Comparison of ENCODE assay signal across 16 cellular contexts in genomic region chr3:32181370-32181769, GRCh38.
"Had no signal": no experiment of that assay in that cellular context is flagged by ENCODE, and none has a peak within 500 bp of the region (broad histone marks: within the 10 kb centered on the region; RNA-seq: fewer than 3 reads in every experiment).

No MANE protein-coding gene starts in this region.

- DNase-seq: activated CD4-positive, alpha-beta T cell treated with anti-CD3 and anti-CD28 coated beads, Interleukin-2, amount 50 U/mL, for 1 hour; activated CD4-positive, CD25-positive, alpha-beta regulatory T cell; activated naive CD4-positive, alpha-beta T cell treated with anti-CD3 and anti-CD28 coated beads, Interleukin-2, amount 10 ng/mL, durations not matched to agents 7 days and 5 days; activated T-cell treated with anti-CD3 and anti-CD28 coated beads for 4 hours; head of caudate nucleus; left colon; mammary epithelial cell; naive thymus-derived CD8-positive, alpha-beta T cell; occipital lobe; stimulated activated CD4-positive, alpha-beta T cell treated with anti-CD3 and anti-CD28 coated beads, Interleukin-4, amount 100 ng/mL, for 1 hour; stimulated activated CD8-positive, alpha-beta memory T cell treated with anti-CD3 and anti-CD28 coated beads, Interleukin-4, amount 100 ng/mL, for 48 hours had no signal

- H3K27ac Mint-ChIP-seq: activated naive CD4-positive, alpha-beta T cell treated with anti-CD3 and anti-CD28 coated beads, Interleukin-2, amount 10 ng/mL, durations not matched to agents 7 days and 5 days; activated T-helper 17 cell treated with anti-CD3 and anti-CD28 coated beads, Interleukin-2, amount 50 U/mL, for 72 hours; naive thymus-derived CD8-positive, alpha-beta T cell; stimulated activated naive CD8-positive, alpha-beta T cell treated with anti-CD3 and anti-CD28 coated beads, Interleukin-15, Interleukin-2, amounts not matched to agents 100 ng/mL and 50 ng/mL, for 24 hours had no signal

- H3K27ac ChIP-seq: foreskin keratinocyte had no signal

- H3K36me3 Mint-ChIP-seq: activated naive CD4-positive, alpha-beta T cell treated with anti-CD3 and anti-CD28 coated beads, Interleukin-2, amount 10 ng/mL, durations not matched to agents 7 days and 5 days; naive thymus-derived CD8-positive, alpha-beta T cell had no signal

- ATAC-seq: activated T-helper 17 cell treated with anti-CD3 and anti-CD28 coated beads, Interleukin-2, amount 50 U/mL, for 72 hours; left colon; naive thymus-derived CD8-positive, alpha-beta T cell had no signal

- H3K9me3 Mint-ChIP-seq: activated naive CD4-positive, alpha-beta T cell treated with anti-CD3 and anti-CD28 coated beads, Interleukin-2, amount 10 ng/mL, durations not matched to agents 7 days and 5 days; activated T-helper 17 cell treated with anti-CD3 and anti-CD28 coated beads, Interleukin-2, amount 50 U/mL, for 72 hours; naive thymus-derived CD8-positive, alpha-beta T cell; stimulated activated naive CD8-positive, alpha-beta T cell treated with anti-CD3 and anti-CD28 coated beads, Interleukin-15, Interleukin-2, amounts not matched to agents 100 ng/mL and 50 ng/mL, for 24 hours had no signal

- H3K4me3 Mint-ChIP-seq: activated naive CD4-positive, alpha-beta T cell treated with anti-CD3 and anti-CD28 coated beads, Interleukin-2, amount 10 ng/mL, durations not matched to agents 7 days and 5 days; activated T-helper 17 cell treated with anti-CD3 and anti-CD28 coated beads, Interleukin-2, amount 50 U/mL, for 72 hours; naive thymus-derived CD8-positive, alpha-beta T cell; stimulated activated naive CD8-positive, alpha-beta T cell treated with anti-CD3 and anti-CD28 coated beads, Interleukin-15, Interleukin-2, amounts not matched to agents 100 ng/mL and 50 ng/mL, for 24 hours had no signal

- H3K4me1 ChIP-seq: foreskin keratinocyte had no signal

- FAIRE-seq: colon, endothelial cell of umbilical vein had no signal
